Comparison of ENCODE assay signal across 11 cellular contexts in genomic region chr12:8629486-8630033, GRCh38. TPM values are rescaled to one million over a fixed set of nuclear protein-coding genes. Genes with fewer than 3 reads are reported as not detected.
DNase-seq lines count a peak whose midpoint lies in the region; ATAC-seq and TF ChIP-seq lines count a peak whose summit lies in the region.
"Had no signal": no experiment of that assay in that cellular context is flagged by ENCODE, and none has a peak within 500 bp of the region (broad histone marks: within the 10 kb centered on the region; RNA-seq: fewer than 3 reads in every experiment).

No MANE protein-coding gene starts in this region.

- peak overlapping the region; percentile 46 for H3K27ac ChIP-seq in brain microvascular endothelial cell
- no peak overlapping the region for H3K27ac ChIP-seq in substantia nigra (ENCODE audit: low read depth, low read length, poor library complexity, severe bottlenecking)
- no peak overlapping the region for H3K27ac ChIP-seq in RWPE1
- H3K27ac ChIP-seq in esophagus muscularis mucosa (replicated peaks in 1 of 4): no peak overlapping the region

- peak; percentile 93 for ATAC-seq in GM19351 (IDR thresholded peaks at IDR 0.05; ENCODE audit: unreplicated experiment)
- peak; percentile 96 for ATAC-seq in HG03060 (IDR thresholded peaks at IDR 0.05; ENCODE audit: low read depth, unreplicated experiment)

- CTCF ChIA-PET in RWPE1 (lab: Yijun Ruan, JAX): interaction anchor here (0.6 kb wide), 2 partner anchors 14 to 28 kb away, joined by 4 to 6 read pairs; no protein-coding TSS in a partner anchor

- TF ChIP-seq POLR2A in esophagus muscularis mucosa (IDR thresholded peaks at IDR 0.05; ENCODE audit: low read depth): no peak

- WGBS in esophagus muscularis mucosa: 7% methylated on average over 3 of the region's 3 CpGs

- intact Hi-C loops in esophagus muscularis mucosa (cut with DNase I): no loop called here

- TF ChIP-seq EP300 in esophagus muscularis mucosa (IDR thresholded peaks at IDR 0.05): no peak

- H3K9me3 ChIP-seq in esophagus muscularis mucosa: no peaks in the 10 kb centered on the region

- DNase-seq in AG20443 (ENCODE audit: low spot score) (peak; percentile 59), brain microvascular endothelial cell (peak; percentile 75), substantia nigra (lab: John Stamatoyannopoulos, UW) (no peak), RWPE1 (ENCODE audit: low spot score) (no peak), NCI-H146 (lab: John Stamatoyannopoulos, UW) (no peak), esophagus muscularis mucosa (ENCODE audit: extremely low spot score) (no peak)
- DNase-seq: DMS 273 treated with DMSO at 0.1 percent for 48 hours, immature natural killer cell, NCI-H2029 had no signal

- no peaks in the 10 kb centered on the region for H3K36me3 ChIP-seq in brain microvascular endothelial cell (replicated peaks)
- H3K36me3 ChIP-seq in esophagus muscularis mucosa: no peaks in the 10 kb centered on the region

- in situ Hi-C loops in brain microvascular endothelial cell (cut with HindIII; ENCODE audit: low pct_ligation_motif_present, low sequenced_read_pairs): no loop called here

- H3K4me1 ChIP-seq in esophagus muscularis mucosa: no peaks in the 10 kb centered on the region

- H3K27me3 ChIP-seq in brain microvascular endothelial cell (replicated peaks) (no peaks in the 10 kb centered on the region), esophagus muscularis mucosa (no peaks in the 10 kb centered on the region)

- POLR2A ChIA-PET in RWPE1 (lab: Yijun Ruan, JAX; ENCODE audit: low non-redundant PET): no interaction called here

- no peak overlapping the region for H3K4me3 ChIP-seq in brain microvascular endothelial cell (ENCODE audit: low read depth, low read length)
- no peak overlapping the region for H3K4me3 ChIP-seq in esophagus muscularis mucosa

- TF ChIP-seq CTCF in brain microvascular endothelial cell (IDR thresholded peaks at IDR 0.05; ENCODE audit: low read depth, low read length, missing control alignments): no peak
- TF ChIP-seq CTCF in RWPE1 (conservative IDR thresholded peaks at IDR 0.05; ENCODE audit: low read depth): no peak
- no peak for TF ChIP-seq CTCF in esophagus muscularis mucosa (IDR thresholded peaks at IDR 0.05)

RNA-seq across cellular contexts. Expression of gene AICDA, which starts 16.9 kb away (rescaled TPM):
- total RNA-seq in esophagus muscularis mucosa: not detected

RNA-seq across cellular contexts. Expression of gene MFAP5, which starts 33.1 kb away (rescaled TPM):
- 100 to 1,000 TPM in 3 of 4 donors, 10 to 100 TPM in 1; 94.7 to 252 (median 177) TPM for total RNA-seq in esophagus muscularis mucosa

Comparison
In these comparisons a context has a peak if more than half of its experiments do, and no peak if none do; other contexts are left out.
1. DNase-seq: peak in AG20443 (single experiment) and brain microvascular endothelial cell (single experiment); none in substantia nigra (0 of 49), RWPE1 (single experiment), NCI-H146 (single experiment) and esophagus muscularis mucosa (single experiment).